In the genomic region with DNA sequence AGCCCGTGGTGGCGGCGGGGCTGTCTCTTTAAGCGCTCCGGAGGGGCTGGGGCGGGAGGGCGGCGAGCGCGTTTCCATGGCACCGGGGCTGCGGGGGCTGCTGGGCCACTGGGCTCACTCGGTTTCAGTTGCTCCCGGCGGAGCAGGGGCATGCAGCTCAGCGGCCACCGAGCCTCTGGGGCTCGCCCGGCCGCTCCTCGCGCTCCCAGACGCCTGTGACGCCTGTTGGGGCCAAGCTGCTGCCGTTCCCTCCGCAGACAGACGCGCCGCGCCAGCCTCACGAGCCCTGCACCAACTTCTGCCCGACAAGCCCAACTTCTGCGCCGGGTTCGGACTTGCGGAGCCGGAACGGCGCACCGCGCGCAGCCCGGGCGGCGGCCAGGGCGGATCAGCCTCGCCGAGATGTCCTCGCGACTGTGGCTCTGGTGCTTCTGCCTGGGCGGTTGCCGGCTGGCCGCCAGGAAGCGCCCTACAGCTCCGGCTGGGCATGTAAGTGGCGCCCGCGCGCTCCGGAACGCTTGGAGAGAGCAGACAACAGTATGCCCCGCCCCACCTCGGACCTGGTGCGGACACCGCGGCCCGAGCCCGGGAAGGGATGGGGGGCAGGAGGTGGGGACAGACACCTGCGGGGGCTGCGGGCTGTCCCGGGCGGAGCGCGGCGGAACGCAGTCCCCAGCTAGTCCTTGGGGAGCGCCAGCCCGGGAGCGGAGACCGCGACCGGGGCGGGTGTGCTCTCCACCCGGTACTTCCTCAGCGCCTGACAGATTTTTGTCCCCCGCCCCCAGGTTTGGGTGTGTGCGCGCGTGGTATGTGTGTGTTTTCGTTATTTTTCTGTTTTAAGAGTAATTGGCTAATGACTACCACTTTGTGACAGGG, we compare ENCODE assay signal across 8 cellular contexts.
DNase-seq lines count a peak whose midpoint lies in the region; ATAC-seq and TF ChIP-seq lines count a peak whose summit lies in the region.

No MANE protein-coding gene starts in this region.

- TF ChIP-seq CTCF in left ventricle myocardium inferior (IDR thresholded peaks at IDR 0.05; ENCODE audit: borderline replicate concordance), result peak; percentile 50

- peak overlapping the region; percentile 77 for H3K4me3 ChIP-seq in left ventricle myocardium inferior

- no peaks in the 10 kb centered on the region for H3K36me3 ChIP-seq in left ventricle myocardium inferior

- ATAC-seq in GM19455 (IDR thresholded peaks at IDR 0.05; ENCODE audit: unreplicated experiment) (peak; percentile 81), HG03460 (IDR thresholded peaks at IDR 0.05; ENCODE audit: unreplicated experiment) (peak; percentile 70)

- H3K27ac ChIP-seq in left ventricle myocardium inferior (replicated peaks), result peak overlapping the region; percentile 21

- H3K9me3 ChIP-seq in left ventricle myocardium inferior (replicated peaks), result no peaks in the 10 kb centered on the region

- peaks cover 62% of the 10 kb centered on the region for H3K27me3 ChIP-seq in left ventricle myocardium inferior (ENCODE audit: low read depth)

- DNase-seq in ELF-1 (ENCODE audit: low read depth, low spot score) (peak; percentile 91), NCI-H69 (lab: John Stamatoyannopoulos, UW) (peak; percentile 98), amniotic epithelial cell (ENCODE audit: low read depth) (peak; percentile 46), left ventricle myocardium inferior (peak; percentile 74), pons (ENCODE audit: low spot score) (peak; percentile 29), RKO (ENCODE audit: low spot score) (no peak)

- H3K4me1 ChIP-seq in left ventricle myocardium inferior, result peaks cover 28% of the 10 kb centered on the region

- intact Hi-C loops in left ventricle myocardium inferior (cut with micrococcal nuclease), result no loop called here
